17 cellular contexts compared by ENCODE assay signal in the genomic region with DNA sequence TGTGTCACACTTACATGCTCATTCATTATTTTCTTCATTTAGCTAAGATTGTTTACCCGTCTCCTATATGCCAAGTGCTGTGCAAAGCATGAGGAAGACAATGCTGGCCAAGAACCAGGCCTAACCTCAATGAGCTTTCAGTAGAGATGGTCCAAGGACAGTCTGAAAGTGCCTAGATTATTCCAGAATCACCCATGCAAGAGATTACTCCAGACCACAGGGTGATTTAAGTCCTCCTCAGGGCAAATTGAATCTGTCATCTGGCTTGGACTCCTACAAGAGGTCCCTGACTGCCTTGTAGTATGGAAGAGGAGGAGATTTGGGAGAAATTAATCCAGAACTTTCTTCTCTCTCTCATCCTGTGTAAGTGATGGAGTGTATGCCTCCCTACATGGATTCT.
DNase-seq lines count a peak whose midpoint lies in the region; ATAC-seq and TF ChIP-seq lines count a peak whose summit lies in the region.
"Had no signal": no experiment of that assay in that cellular context is flagged by ENCODE, and none has a peak within 500 bp of the region (broad histone marks: within the 10 kb centered on the region; RNA-seq: fewer than 3 reads in every experiment).

No MANE protein-coding gene starts in this region.

- no peak for ATAC-seq in activated naive CD4-positive, alpha-beta T cell treated with anti-CD3 and anti-CD28 coated beads, Interleukin-2, amount 50 U/mL, for 72 hours
- ATAC-seq: CD8-positive, alpha-beta T cell; GM12878; Panc1 had no signal

- H3K27ac Mint-ChIP-seq in activated naive CD4-positive, alpha-beta T cell treated with anti-CD3 and anti-CD28 coated beads, Interleukin-2, amount 50 U/mL, for 72 hours, result no peak overlapping the region
- H3K27ac Mint-ChIP-seq: CD8-positive, alpha-beta T cell; T-helper 1 cell treated with Interleukin-12 subunit alpha and Interleukin-12 subunit beta and Interleukin-4 antibody, amounts not matched to agents 30 μg/mL and 1 μg/mL, for 36 hours had no signal

- H3K79me2 ChIP-seq in smooth muscle cell (ENCODE audit: low read depth), result no peaks in the 10 kb centered on the region

- H3K9me3 Mint-ChIP-seq in activated naive CD4-positive, alpha-beta T cell treated with anti-CD3 and anti-CD28 coated beads, Interleukin-2, amount 50 U/mL, for 72 hours, result peaks cover 3% of the 10 kb centered on the region in 2 donors

- DNase-seq in ELR (ENCODE audit: low read depth), result peak; percentile 12
- peak; percentile 32 for DNase-seq in MG63
- DNase-seq in epithelial cell of prostate (ENCODE audit: low read depth, low spot score), result no peak
- no peak for DNase-seq in smooth muscle cell (lab: John Stamatoyannopoulos, UW; ENCODE audit: unreplicated experiment)
- DNase-seq in DMS 273 treated with DMSO at 0.1 percent for 48 hours (lab: John Stamatoyannopoulos, UW), result no peak
- DNase-seq in activated naive CD4-positive, alpha-beta T cell treated with anti-CD3 and anti-CD28 coated beads, Interleukin-2, amount 50 U/mL, for 72 hours (ENCODE audit: low spot score in 2 of 2), result no peak
- no peak for DNase-seq in T-helper 1 cell
- DNase-seq: CD8-positive, alpha-beta T cell; DMS79; NCI-H1417; NCI-H187 treated with DMSO at 0.1 percent for 48 hours; NCI-H2171; NCI-H510A treated with DMSO at 0.1 percent for 48 hours; SHP77 had no signal

- no peak for TF ChIP-seq CTCF in smooth muscle cell (IDR thresholded peaks at IDR 0.05; ENCODE audit: borderline replicate concordance, insufficient read depth, poor library complexity, severe bottlenecking)

- H3K9me3 ChIP-seq in MG63, result no peaks in the 10 kb centered on the region
- H3K9me3 ChIP-seq in smooth muscle cell (replicated peaks; ENCODE audit: low read depth), result no peaks in the 10 kb centered on the region

- 52% methylated on average over 1 of the region's 1 CpG for WGBS in smooth muscle cell (ENCODE audit: low lambda C conversion rate)

- H2AFZ ChIP-seq in smooth muscle cell (ENCODE audit: low read depth), result no peak overlapping the region

- H4K20me1 ChIP-seq in smooth muscle cell (ENCODE audit: low read depth), result no peaks in the 10 kb centered on the region

- H3K4me3 ChIP-seq in MG63 (no peak overlapping the region), smooth muscle cell (no peak overlapping the region)
- H3K4me3 ChIP-seq: GM12878 had no signal

- peak overlapping the region; percentile 25 for H3K27ac ChIP-seq in epithelial cell of prostate
- H3K27ac ChIP-seq in smooth muscle cell (ENCODE audit: low read depth), result peak overlapping the region; percentile 43

- no peak overlapping the region for H3K4me2 ChIP-seq in smooth muscle cell

- H3K36me3 Mint-ChIP-seq in activated naive CD4-positive, alpha-beta T cell treated with anti-CD3 and anti-CD28 coated beads, Interleukin-2, amount 50 U/mL, for 72 hours, result peaks cover 0 to 4% of the 10 kb centered on the region in 2 donors

- H3F3A ChIP-seq in smooth muscle cell (ENCODE audit: low read depth), result no peaks in the 10 kb centered on the region

- H3K27me3 ChIP-seq in MG63, result no peaks in the 10 kb centered on the region
- no peaks in the 10 kb centered on the region for H3K27me3 ChIP-seq in smooth muscle cell (ENCODE audit: low read depth)

- no peaks in the 10 kb centered on the region for H3K4me1 ChIP-seq in smooth muscle cell (ENCODE audit: low read depth)

- H3K36me3 ChIP-seq in MG63 (no peaks in the 10 kb centered on the region), smooth muscle cell (ENCODE audit: low read depth) (no peaks in the 10 kb centered on the region)

- no peak overlapping the region for H3K9ac ChIP-seq in smooth muscle cell (ENCODE audit: low read depth)

Comparison
In these comparisons a context has a peak if more than half of its experiments do, and no peak if none do; other contexts are left out.
1. DNase-seq: peak in ELR (single experiment) and MG63 (single experiment); none in epithelial cell of prostate (single experiment), smooth muscle cell (single experiment), DMS 273 treated with DMSO at 0.1 percent for 48 hours (single experiment), activated naive CD4-positive, alpha-beta T cell treated with anti-CD3 and anti-CD28 coated beads, Interleukin-2, amount 50 U/mL, for 72 hours (0 of 2) and T-helper 1 cell (0 of 5).